8 cellular contexts compared by ENCODE assay signal in genomic region chr14:23006544-23007419, GRCh38. TPM values are rescaled to one million over a fixed set of nuclear protein-coding genes. Genes with fewer than 3 reads are reported as not detected.
A peak's percentile ranks its signal among the peaks of the same experiment; 100 is the strongest.
DNase-seq lines count a peak whose midpoint lies in the region; ATAC-seq and TF ChIP-seq lines count a peak whose summit lies in the region.

No MANE protein-coding gene starts in this region.

- H3K4me1 ChIP-seq in RWPE2 (ENCODE audit: insufficient read depth, poor library complexity, severe bottlenecking): peaks cover 30% of the 10 kb centered on the region
- H3K4me1 ChIP-seq in stomach: peaks cover 9 to 36% (median 24%) of the 10 kb centered on the region in 4 donors

- H3K36me3 ChIP-seq in RWPE2 (ENCODE audit: low read depth) (no peaks in the 10 kb centered on the region), neural cell (ENCODE audit: insufficient read depth, low read length) (no peaks in the 10 kb centered on the region), stomach (no peaks in the 10 kb centered on the region)

- peak overlapping the region; percentile 75 for H2AFZ ChIP-seq in neural cell (ENCODE audit: low read depth, low read length)

- ATAC-seq in RWPE2 (ENCODE audit: low read depth): peak; percentile 96

- no peak for TF ChIP-seq RAD21 in neural cell (conservative IDR thresholded peaks at IDR 0.05)

- no peaks in the 10 kb centered on the region for H3K27me3 ChIP-seq in RWPE2 (ENCODE audit: insufficient read depth, poor library complexity, severe bottlenecking)
- no peaks in the 10 kb centered on the region for H3K27me3 ChIP-seq in neural cell (ENCODE audit: insufficient read depth, low read depth, low read length)
- H3K27me3 ChIP-seq in stomach: no peaks in the 10 kb centered on the region

- peaks cover 4% of the 10 kb centered on the region for H3F3A ChIP-seq in neural cell (ENCODE audit: insufficient read depth, low read length, poor library complexity, severe bottlenecking)

- 0 to 1% (median 0%) methylated on average over 32 to 62 of the region's 62 CpGs for WGBS in stomach, 5 donors

- peak in 2 of 4 donors; percentile 27 to 55 for TF ChIP-seq POLR2A in stomach (IDR thresholded peaks at IDR 0.05)

- peak; percentile 72 for TF ChIP-seq EP300 in neural cell (conservative IDR thresholded peaks at IDR 0.05; ENCODE audit: poor library complexity, severe bottlenecking)
- no peak for TF ChIP-seq EP300 in stomach (IDR thresholded peaks at IDR 0.05)

- TF ChIP-seq CTCF in RWPE2 (IDR thresholded peaks at IDR 0.05; ENCODE audit: poor library complexity, severe bottlenecking) (peak; percentile 34), neural cell (IDR thresholded peaks at IDR 0.05; ENCODE audit: poor library complexity, severe bottlenecking) (peak; percentile 67), stomach (IDR thresholded peaks at IDR 0.05) (no peak)

- peak; percentile 98 for DNase-seq in ELR (ENCODE audit: low read depth)
- DNase-seq in H4 (ENCODE audit: low spot score): peak; percentile 98
- peak; percentile 99 for DNase-seq in LoVo (ENCODE audit: low spot score)
- DNase-seq in RWPE2 (ENCODE audit: low spot score): peak; percentile 98
- peak; percentile 99 for DNase-seq in activated effector memory CD4-positive, alpha-beta T cell treated with anti-CD3 and anti-CD28 coated beads, Interleukin-2, amount 50 U/mL, for 16 hours
- DNase-seq in fibroblast of the conjunctiva (ENCODE audit: low read depth): peak; percentile 96
- DNase-seq in stomach: peak; percentile 98

- peaks cover 6% of the 10 kb centered on the region for H3K79me2 ChIP-seq in neural cell (replicated peaks; ENCODE audit: insufficient read depth, low read length)

- H3K9me3 ChIP-seq in RWPE2 (ENCODE audit: severe bottlenecking): no peaks in the 10 kb centered on the region
- H3K9me3 ChIP-seq in neural cell (ENCODE audit: low read length): no peaks in the 10 kb centered on the region
- no peaks in the 10 kb centered on the region for H3K9me3 ChIP-seq in stomach

- H3K4me3 ChIP-seq in RWPE2 (ENCODE audit: severe bottlenecking) (peak overlapping the region; percentile 49), neural cell (ENCODE audit: low read length) (peak overlapping the region; percentile 87), stomach (peak overlapping the region; percentile 52 to 66 (median 54))

- H4K20me1 ChIP-seq in neural cell (ENCODE audit: insufficient read depth): no peaks in the 10 kb centered on the region

- H3K9me2 ChIP-seq in neural cell (ENCODE audit: insufficient read depth, low read length): no peaks in the 10 kb centered on the region

- H3K27ac ChIP-seq in RWPE2 (ENCODE audit: poor library complexity, severe bottlenecking): peak overlapping the region; percentile 67
- H3K27ac ChIP-seq in neural cell (ENCODE audit: low read length): peak overlapping the region; percentile 96
- peak overlapping the region; percentile 91 to 95 (median 92) for H3K27ac ChIP-seq in stomach

- H3K4me2 ChIP-seq in neural cell (ENCODE audit: low read length): peak overlapping the region; percentile 93

- intact Hi-C loops in stomach (cut with DNase I; ENCODE audit: low total_unique reads): no loop called here

- H3K9ac ChIP-seq in neural cell (ENCODE audit: low read length): peak overlapping the region; percentile 85

TF ChIP-seq in neural cell, 6 proteins besides CTCF, POLR2A, EP300 and RAD21:
- TF ChIP-seq TAF1 (IDR thresholded peaks at IDR 0.05; ENCODE audit: low read depth) (peak; percentile 80), REST (IDR thresholded peaks at IDR 0.05; ENCODE audit: borderline replicate concordance) (peak; percentile 91), SMC3 (conservative IDR thresholded peaks at IDR 0.05; ENCODE audit: poor library complexity) (peak; percentile 53), MXI1 (conservative IDR thresholded peaks at IDR 0.05; ENCODE audit: poor library complexity, severe bottlenecking) (peak; percentile 87), EZH2 (IDR thresholded peaks at IDR 0.05; ENCODE audit: borderline replicate concordance, insufficient read depth, low read length, poor library complexity, severe bottlenecking) (no peak), POLR2AphosphoS5 (IDR thresholded peaks at IDR 0.05) (peak; percentile 92)

RNA-seq across cellular contexts. Expression of gene C14orf93, which starts 3.2 kb away (rescaled TPM):
- 6.9 and 15.1 TPM in 2 replicates for total RNA-seq in H4 (2014; rRNA removed; shearing (Covaris generic))
- polyA plus RNA-seq in neural cell (4.7 and 7.1 TPM in 2 replicates), stomach (1 to 10 TPM; 6.8 to 8.6 (median 7.2) TPM)
- 3.9 and 4.1 TPM in 2 replicates for polyA minus RNA-seq in neural cell
- 10 to 100 TPM in 3 of 5 donors, 1 to 10 TPM in 1, not detected in 1; 5.0 to 29.1 (median 20.6) TPM for total RNA-seq in stomach

RNA-seq across cellular contexts. Expression of gene AJUBA, which starts 24.4 kb away (rescaled TPM):
- total RNA-seq in H4 (2014; rRNA removed; shearing (Covaris generic)): 24.7 and 25.9 TPM in 2 replicates
- 0.52 and 1.9 TPM in 2 replicates for polyA plus RNA-seq in neural cell
- 1.5 and 1.9 TPM in 2 replicates for polyA minus RNA-seq in neural cell
- total RNA-seq in stomach: 10 to 100 TPM in 3 of 5 donors, 1 to 10 TPM in 1, not detected in 1; 3.1 to 13.3 (median 10.7) TPM
- 1 to 10 TPM; 1.5 to 6.9 (median 6.6) TPM for polyA plus RNA-seq in stomach

RNA-seq across cellular contexts. Expression of gene PSMB5, which starts 27.9 kb away (rescaled TPM):
- total RNA-seq in H4 (2014; rRNA removed; shearing (Covaris generic)): 444 and 478 TPM in 2 replicates
- polyA plus RNA-seq in neural cell (147 and 168 TPM in 2 replicates), stomach (100 to 1,000 TPM in 1 of 3 donors, 10 to 100 TPM in 2; 96.4 to 147 (median 98.6) TPM)
- polyA minus RNA-seq in neural cell: 118 and 123 TPM in 2 replicates
- 100 to 1,000 TPM in 1 of 5 donors, 10 to 100 TPM in 4; 34.4 to 139 (median 54.6) TPM for total RNA-seq in stomach

RNA-seq across cellular contexts. Expression of gene PSMB11, which starts 35.2 kb away (rescaled TPM):
- not detected in 2 replicates for total RNA-seq in H4 (2014; rRNA removed; shearing (Covaris generic))
- polyA plus RNA-seq in neural cell (not detected in 2 replicates), stomach (not detected)
- polyA minus RNA-seq in neural cell: not detected in 2 replicates
- total RNA-seq in stomach: not detected

RNA-seq across cellular contexts. Expression of gene HAUS4, which starts 49.9 kb away (rescaled TPM):
- total RNA-seq in H4 (2014; rRNA removed; shearing (Covaris generic)): 70.7 and 104 TPM in 2 replicates
- polyA plus RNA-seq in neural cell (3.2 and 12.1 TPM in 2 replicates), stomach (10 to 100 TPM; 28.1 to 38.8 (median 37.0) TPM)
- 4.6 and 7.3 TPM in 2 replicates for polyA minus RNA-seq in neural cell
- 100 to 1,000 TPM in 1 of 5 donors, 10 to 100 TPM in 4; 38.5 to 121 (median 76.8) TPM for total RNA-seq in stomach

Comparison
In these comparisons a context has a peak if more than half of its experiments do, and no peak if none do; other contexts are left out.
1. Peak in every context shown above with its lines: DNase-seq, ATAC-seq, H3K4me3 ChIP-seq and H3K27ac ChIP-seq.
2. CTCF ChIP-seq: peak in RWPE2 (single experiment) and neural cell (single experiment); none in stomach (0 of 7).